1 cellular context compared by ENCODE assay signal in genomic region chr14:61296707-61297502, GRCh38.
TF ChIP-seq lines count a peak whose summit lies in the region.

No MANE protein-coding gene starts in this region.

TF ChIP-seq in HCT116, 20 proteins besides CTCF, POLR2A, EP300 and RAD21 (continued from another document):
- TF ChIP-seq REST (IDR thresholded peaks at IDR 0.05; ENCODE audit: low read depth) = no peak
